In genomic region chr21:31326478-31327247, GRCh38 we compare ENCODE assay signal across 9 cellular contexts. TPM values are rescaled to one million over a fixed set of nuclear protein-coding genes. Genes with fewer than 3 reads are reported as not detected.
DNase-seq lines count a peak whose midpoint lies in the region; ATAC-seq and TF ChIP-seq lines count a peak whose summit lies in the region.
"Had no signal": no experiment of that assay in that cellular context is flagged by ENCODE, and none has a peak within 500 bp of the region (broad histone marks: within the 10 kb centered on the region; RNA-seq: fewer than 3 reads in every experiment).

No MANE protein-coding gene starts in this region.

- H3K27ac Mint-ChIP-seq in activated naive CD4-positive, alpha-beta T cell treated with anti-CD3 and anti-CD28 coated beads for 36 hours: peak overlapping the region; percentile 92

- H3K27ac ChIP-seq in spleen: no peak overlapping the region

- intact Hi-C loops in activated naive CD4-positive, alpha-beta T cell treated with anti-CD3 and anti-CD28 coated beads for 36 hours (cut with micrococcal nuclease): loop anchor here (1.0 kb wide), 10 partner anchors 10 to 233 kb away; no protein-coding TSS in a partner anchor
- intact Hi-C loops in spleen (cut with DNase I; ENCODE audit: low total_unique reads): no loop called here
- intact Hi-C loops in cardiac septum (cut with DNase I): no loop called here

- TF ChIP-seq POLR2A in NB4 (IDR thresholded peaks at IDR 0.05; ENCODE audit: extremely low read depth, insufficient read length) (no peak), spleen (IDR thresholded peaks at IDR 0.05) (no peak)

- no peaks in the 10 kb centered on the region for H3K27me3 ChIP-seq in spleen (replicated peaks in 1 of 7)

- WGBS in spleen, 5 donors: 18 to 28% (median 22%) methylated on average over 14 of the region's 14 CpGs

- CTCF ChIA-PET in activated naive CD4-positive, alpha-beta T cell treated with anti-CD3 and anti-CD28 coated beads for 36 hours (lab: Charles Lee): interaction anchor here (0.5 to 1.5 kb wide), 9 partner anchors 9 to 291 kb away, joined by 3 to 4 read pairs (median 3); no protein-coding TSS in a partner anchor

- H3K36me3 ChIP-seq in spleen: no peaks in the 10 kb centered on the region

- H3K4me3 Mint-ChIP-seq in activated naive CD4-positive, alpha-beta T cell treated with anti-CD3 and anti-CD28 coated beads for 36 hours: peak overlapping the region; percentile 45

- H3K9me3 ChIP-seq in spleen: peaks cover 0 to 15% (median 10%) of the 10 kb centered on the region in 8 donors

- H3K4me1 Mint-ChIP-seq in activated naive CD4-positive, alpha-beta T cell treated with anti-CD3 and anti-CD28 coated beads for 36 hours (ENCODE audit: low read depth): peaks cover 37% of the 10 kb centered on the region

- H3K4me3 ChIP-seq in GM12864 (ENCODE audit: low read depth, low read length) (no peak overlapping the region; the same call in 1 of the 2 replicates), NB4 (ENCODE audit: low read depth, low read length) (no peak overlapping the region), spleen (peak overlapping the region in 1 of 8 donors; percentile 14)

- no peaks in the 10 kb centered on the region for H3K27me3 Mint-ChIP-seq in activated naive CD4-positive, alpha-beta T cell treated with anti-CD3 and anti-CD28 coated beads for 36 hours (ENCODE audit: low read depth)

- TF ChIP-seq CTCF in GM12864 (IDR thresholded peaks at IDR 0.05; ENCODE audit: low read depth, low read length, missing control alignments) (no peak), NB4 (IDR thresholded peaks at IDR 0.05; ENCODE audit: low read depth, low read length) (no peak), spleen (IDR thresholded peaks at IDR 0.05 in 8 of 11, conservative IDR thresholded peaks at IDR 0.05 in 3 of 11) (no peak)

- ATAC-seq in GM21786 (IDR thresholded peaks at IDR 0.05; ENCODE audit: unreplicated experiment): peak; percentile 93
- ATAC-seq: HCT116 had no signal

- peaks cover 0 to 13% (median 2%) of the 10 kb centered on the region in 6 donors for H3K4me1 ChIP-seq in spleen

- peaks cover 3% of the 10 kb centered on the region for H3K9me3 Mint-ChIP-seq in activated naive CD4-positive, alpha-beta T cell treated with anti-CD3 and anti-CD28 coated beads for 36 hours

- H3K36me3 Mint-ChIP-seq in activated naive CD4-positive, alpha-beta T cell treated with anti-CD3 and anti-CD28 coated beads for 36 hours (ENCODE audit: low read depth): peaks cover 28% of the 10 kb centered on the region

- DNase-seq in GM12864 (ENCODE audit: low read depth): peak; percentile 85
- DNase-seq in NB4 (ENCODE audit: low read depth): peak; percentile 64
- DNase-seq in activated naive CD4-positive, alpha-beta T cell treated with anti-CD3 and anti-CD28 coated beads for 36 hours: peak; percentile 83
- peak; percentile 34 to 44 for DNase-seq in stimulated activated CD4-positive, alpha-beta T cell treated with anti-CD3 and anti-CD28 coated beads, Interleukin-4, amount 100 ng/mL, for 4 hours
- no peak for DNase-seq in SK-N-DZ (ENCODE audit: low spot score)
- no peak for DNase-seq in spleen
- no peak for DNase-seq in cardiac septum (ENCODE audit: low spot score)

RNA-seq across cellular contexts. Expression of gene TIAM1, which starts 17.4 kb away (rescaled TPM):
- total RNA-seq in activated naive CD4-positive, alpha-beta T cell treated with anti-CD3 and anti-CD28 coated beads for 36 hours: 10 to 100 TPM; 50.1 to 51.0 TPM
- 14.4 and 19.3 TPM in 2 replicates for polyA plus RNA-seq in SK-N-DZ (2014; cell fraction: cytosol; rRNA removed)
- 12.2 and 20.7 TPM in 2 replicates for polyA plus RNA-seq in SK-N-DZ (2014; cell fraction: nucleus; rRNA removed)
- total RNA-seq in spleen (10 to 100 TPM; 13.3 to 35.0 (median 21.6) TPM), cardiac septum (2.1 TPM)
- 1 to 10 TPM; 1.9 to 3.3 (median 2.1) TPM for polyA plus RNA-seq in spleen

Comparison
In these comparisons a context has a peak if more than half of its experiments do, and no peak if none do; other contexts are left out.
1. DNase-seq: peak in GM12864 (single experiment), NB4 (single experiment), activated naive CD4-positive, alpha-beta T cell treated with anti-CD3 and anti-CD28 coated beads for 36 hours (single experiment) and stimulated activated CD4-positive, alpha-beta T cell treated with anti-CD3 and anti-CD28 coated beads, Interleukin-4, amount 100 ng/mL, for 4 hours (2 of 2); none in SK-N-DZ (single experiment), spleen (single experiment) and cardiac septum (single experiment).